In the genomic region with DNA sequence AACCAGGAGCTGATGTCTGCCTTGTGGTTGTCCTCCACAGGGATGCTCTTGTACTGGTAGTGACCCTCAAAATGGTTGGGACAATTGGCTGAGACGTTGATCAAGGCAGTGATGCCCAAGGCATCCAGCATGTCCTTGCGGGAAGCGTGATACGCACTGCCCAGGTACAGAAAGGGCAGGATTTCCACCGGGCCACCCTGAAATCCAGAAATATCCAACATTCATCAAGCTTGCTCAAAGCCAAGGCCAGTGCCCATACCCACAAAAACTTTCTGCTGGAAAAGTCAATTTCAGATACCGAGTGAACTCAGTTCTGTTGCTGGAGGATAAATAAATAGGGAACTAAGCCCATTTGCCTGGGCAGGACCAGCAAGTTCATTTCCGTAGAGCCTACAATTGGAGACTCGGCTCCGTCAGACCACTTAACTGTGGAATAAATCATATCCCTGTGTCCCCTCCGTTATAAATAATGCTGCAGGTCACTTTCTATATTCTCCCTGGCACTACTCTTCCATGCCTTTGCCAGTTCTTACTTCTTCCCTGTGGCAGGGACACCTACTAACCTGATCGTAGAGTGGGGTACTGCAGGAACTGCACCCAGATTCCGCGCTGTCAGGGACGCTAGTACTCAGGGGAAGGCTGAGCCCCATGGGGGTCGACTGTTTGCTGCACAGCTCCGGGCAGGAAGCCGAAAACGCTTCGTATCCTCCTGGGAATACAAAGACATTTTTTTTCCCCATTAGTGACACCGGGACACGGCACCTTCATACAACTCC, we compare ENCODE assay signal across 8 cellular contexts. TPM values are rescaled to one million over a fixed set of nuclear protein-coding genes. Genes with fewer than 3 reads are reported as not detected.
DNase-seq lines count a peak whose midpoint lies in the region; ATAC-seq, FAIRE-seq and TF ChIP-seq lines count a peak whose summit lies in the region.

No MANE protein-coding gene starts in this region.

- intact Hi-C loops in activated CD8-positive, alpha-beta T cell treated with anti-CD3 and anti-CD28 coated beads for 36 hours (cut with micrococcal nuclease): loop anchor here (5.0 kb wide), 3 partner anchors 38 to 68 kb away; no protein-coding TSS in a partner anchor
- intact Hi-C loops in pancreas (cut with DNase I): loop anchor here in 2 of 3 donors (5.0 to 10.0 kb wide), 3 partner anchors 52 to 135 kb away; no protein-coding TSS in a partner anchor

- H3K9me3 ChIP-seq in gastroesophageal sphincter (no peaks in the 10 kb centered on the region), pancreas (no peaks in the 10 kb centered on the region)

- peak overlapping the region; percentile 90 for H3K4me3 Mint-ChIP-seq in activated CD8-positive, alpha-beta T cell treated with anti-CD3 and anti-CD28 coated beads for 36 hours

- H3K27ac ChIP-seq in gastroesophageal sphincter (peak overlapping the region; percentile 95 to 98 (median 97)), pancreas (peak overlapping the region; percentile 98 to 100 (median 100))

- H3K4me3 ChIP-seq in gastroesophageal sphincter (peak overlapping the region; percentile 69 to 72), pancreas (peak overlapping the region; percentile 64 to 100 (median 77))

- H3K27me3 ChIP-seq in gastroesophageal sphincter (no peaks in the 10 kb centered on the region), pancreas (no peaks in the 10 kb centered on the region)

- no peak for FAIRE-seq in pancreas (lab: Jason Lieb, UNC)

- no peak for ATAC-seq in activated CD8-positive, alpha-beta T cell treated with anti-CD3 and anti-CD28 coated beads for 36 hours
- ATAC-seq in gastroesophageal sphincter (no peak), pancreas (no peak), HG02763 (IDR thresholded peaks at IDR 0.05; ENCODE audit: unreplicated experiment) (no peak)

- H3K4me1 Mint-ChIP-seq in activated CD8-positive, alpha-beta T cell treated with anti-CD3 and anti-CD28 coated beads for 36 hours (ENCODE audit: low read depth): peaks cover 70% of the 10 kb centered on the region

- DNase-seq in activated effector memory CD4-positive, alpha-beta T cell treated with anti-CD3 and anti-CD28 coated beads, Interleukin-2, amount 50 U/mL, for 16 hours: peak; percentile 66
- DNase-seq in activated effector memory CD4-positive, alpha-beta T cell treated with Interleukin-2 at 50 U/mL for 16 hours: no peak
- no peak for DNase-seq in activated CD8-positive, alpha-beta T cell treated with anti-CD3 and anti-CD28 coated beads for 36 hours
- peak in 3 of 6 donors; percentile 38 to 69 (median 53) for DNase-seq in pancreas
- no peak for DNase-seq in 8988T
- DNase-seq in NCI-H146 (lab: John Stamatoyannopoulos, UW): no peak

- peak overlapping the region; percentile 80 for H3K27ac Mint-ChIP-seq in activated CD8-positive, alpha-beta T cell treated with anti-CD3 and anti-CD28 coated beads for 36 hours

- CTCF ChIA-PET in activated CD8-positive, alpha-beta T cell treated with anti-CD3 and anti-CD28 coated beads for 36 hours (lab: Charles Lee): interaction anchor here (0.7 to 4.2 kb wide), 12 partner anchors 10 to 164 kb away, joined by 3 to 26 read pairs (median 4); no protein-coding TSS in a partner anchor

- peak; percentile 26 to 32 for TF ChIP-seq POLR2A in gastroesophageal sphincter (IDR thresholded peaks at IDR 0.05)

- peaks cover 20% of the 10 kb centered on the region for H3K36me3 Mint-ChIP-seq in activated CD8-positive, alpha-beta T cell treated with anti-CD3 and anti-CD28 coated beads for 36 hours (ENCODE audit: low read depth)

- POLR2A ChIA-PET in activated CD8-positive, alpha-beta T cell treated with anti-CD3 and anti-CD28 coated beads for 36 hours (lab: Charles Lee): interaction anchor here (0.9 to 2.6 kb wide), 13 partner anchors 8 to 191 kb away, joined by 3 to 22 read pairs (median 4); no protein-coding TSS in a partner anchor

- H3K9me3 Mint-ChIP-seq in activated CD8-positive, alpha-beta T cell treated with anti-CD3 and anti-CD28 coated beads for 36 hours: no peaks in the 10 kb centered on the region

- no peaks in the 10 kb centered on the region for H3K27me3 Mint-ChIP-seq in activated CD8-positive, alpha-beta T cell treated with anti-CD3 and anti-CD28 coated beads for 36 hours

- H3K36me3 ChIP-seq in gastroesophageal sphincter (peaks cover 6 to 31% of the 10 kb centered on the region in 2 donors), pancreas (peaks cover 0 to 30% (median 11%) of the 10 kb centered on the region in 3 donors)

- TF ChIP-seq EP300 in gastroesophageal sphincter (IDR thresholded peaks at IDR 0.05): no peak

- 4 to 7% methylated on average over 7 to 19 of the region's 21 CpGs for WGBS in gastroesophageal sphincter (ENCODE audit: low coverage in 1 of 2), 2 donors
- WGBS in pancreas, 2 donors: 18 to 26% methylated on average over 21 of the region's 21 CpGs

- no peak for TF ChIP-seq CTCF in activated CD8-positive, alpha-beta T cell treated with anti-CD3 and anti-CD28 coated beads for 36 hours (IDR thresholded peaks at IDR 0.05)
- TF ChIP-seq CTCF in gastroesophageal sphincter (IDR thresholded peaks at IDR 0.05) (peak in 1 of 4 experiments; percentile 2), pancreas (IDR thresholded peaks at IDR 0.05) (no peak)

- H3K4me1 ChIP-seq in gastroesophageal sphincter: peaks cover 0 to 58% (median 21%) of the 10 kb centered on the region in 3 donors
- H3K4me1 ChIP-seq in pancreas: peaks cover 0 to 42% (median 24%) of the 10 kb centered on the region in 3 donors

RNA-seq across cellular contexts. Expression of gene DUSP1, which starts 1.2 kb away (rescaled TPM):
- total RNA-seq in activated CD8-positive, alpha-beta T cell treated with anti-CD3 and anti-CD28 coated beads for 36 hours: 10 to 100 TPM; 16.6 to 17.9 TPM
- total RNA-seq in gastroesophageal sphincter: 100 to 1,000 TPM; 488 to 965 (median 649) TPM
- 100 to 1,000 TPM in 1 of 6 donors, 10 to 100 TPM in 5; 18.6 to 198 (median 55.5) TPM for total RNA-seq in pancreas
- 10 to 100 TPM; 46.3 to 75.1 TPM for polyA plus RNA-seq in pancreas
